ENCODE assay signal across 8 cellular contexts in the genomic region with DNA sequence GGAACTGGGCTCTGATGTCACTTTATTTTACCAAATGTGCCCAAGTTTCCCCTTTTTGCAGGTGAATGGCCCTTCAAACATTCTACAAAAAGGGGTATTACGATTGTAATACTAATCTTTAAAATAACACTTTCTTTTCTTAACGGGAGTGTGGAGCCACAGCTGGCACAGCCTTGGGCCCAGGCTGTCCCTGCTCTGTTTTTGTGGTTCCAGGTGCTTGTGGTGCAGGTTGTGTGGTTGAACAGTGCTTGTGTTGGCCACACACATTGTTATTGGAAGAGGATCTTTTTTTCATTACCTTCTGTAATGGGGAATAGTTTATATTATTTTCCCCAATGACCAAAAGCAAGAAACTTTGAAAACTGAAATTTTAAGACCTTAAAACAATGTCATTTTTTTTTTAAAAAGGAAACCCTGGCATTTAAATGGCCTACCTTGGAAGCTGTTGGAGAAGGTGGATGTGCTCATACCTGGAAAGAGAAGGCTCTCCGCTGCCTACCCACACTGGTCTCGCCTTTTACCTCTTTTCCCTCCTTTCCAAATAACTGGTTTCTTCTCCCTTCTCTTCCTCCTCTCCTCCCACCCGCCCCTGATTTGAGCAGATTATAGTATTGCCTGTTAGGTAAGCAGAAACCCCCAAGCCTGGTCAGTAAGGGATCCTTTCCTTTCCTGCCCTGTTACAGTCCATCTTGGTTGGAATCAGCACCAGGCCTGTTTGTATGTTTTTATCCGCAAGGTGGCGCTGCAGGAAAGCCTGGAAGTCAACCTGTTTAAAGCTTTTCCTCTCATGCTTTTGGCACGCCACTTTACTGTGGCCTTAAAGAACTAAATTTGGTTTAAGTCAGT. TPM values are rescaled to one million over a fixed set of nuclear protein-coding genes. Genes with fewer than 3 reads are reported as not detected.
DNase-seq lines count a peak whose midpoint lies in the region; ATAC-seq and TF ChIP-seq lines count a peak whose summit lies in the region.

No MANE protein-coding gene starts in this region.

- no peaks in the 10 kb centered on the region for H3K9me3 Mint-ChIP-seq in CD14-positive monocyte
- no peaks in the 10 kb centered on the region for H3K9me3 Mint-ChIP-seq in naive B cell

- H3K27ac Mint-ChIP-seq in CD14-positive monocyte = peak overlapping the region in 1 of 7 donors; percentile 3
- no peak overlapping the region for H3K27ac Mint-ChIP-seq in naive B cell

- intact Hi-C loops in CD14-positive monocyte (cut with micrococcal nuclease) = loop anchor here in 1 of 2 donors (2.0 kb wide), 1 partner anchor 555 kb away; no protein-coding TSS in a partner anchor

- no peak overlapping the region for H3K4me3 Mint-ChIP-seq in CD14-positive monocyte
- peak overlapping the region in 1 of 8 donors; percentile 63 for H3K4me3 Mint-ChIP-seq in naive B cell

- no peaks in the 10 kb centered on the region for H3K4me1 Mint-ChIP-seq in CD14-positive monocyte
- H3K4me1 Mint-ChIP-seq in naive B cell = peaks cover 3 to 14% (median 3%) of the 10 kb centered on the region in 3 donors

- H3K36me3 Mint-ChIP-seq in CD14-positive monocyte = peaks cover 48 to 54% of the 10 kb centered on the region in 2 donors
- peaks cover 21 to 23% of the 10 kb centered on the region in 2 donors for H3K36me3 Mint-ChIP-seq in naive B cell

- ATAC-seq in HG03565 (IDR thresholded peaks at IDR 0.05; ENCODE audit: unreplicated experiment) (peak; percentile 85), naive B cell (ENCODE audit: low read depth in 2 of 2) (peak; percentile 54 to 67)

- peak; percentile 63 for DNase-seq in CD14-positive monocyte (ENCODE audit: low spot score)
- peak; percentile 60 for DNase-seq in GM19240 (ENCODE audit: insufficient read length, low spot score)
- peak; percentile 49 for DNase-seq in NOMO-1 treated with DMSO at 0.1 percent for 48 hours (lab: John Stamatoyannopoulos, UW; ENCODE audit: unreplicated experiment)
- DNase-seq in activated CD8-positive, alpha-beta memory T cell treated with anti-CD3 and anti-CD28 coated beads, Interleukin-2, amount 50 U/mL, for 4 hours = peak; percentile 86
- no peak for DNase-seq in epithelial cell of proximal tubule (ENCODE audit: low read depth)
- DNase-seq in naive B cell = peak; percentile 54
- peak; percentile 36 to 60 for DNase-seq in stimulated activated CD8-positive, alpha-beta memory T cell treated with anti-CD3 and anti-CD28 coated beads, Interleukin-7, amount 100 ng/mL, for 48 hours (ENCODE audit: extremely low read depth in 1 of 2, low read depth in 1 of 2)

- H3K27me3 Mint-ChIP-seq in CD14-positive monocyte (ENCODE audit: low read depth in 3 of 3) (peaks cover 0 to 2% (median 0%) of the 10 kb centered on the region in 3 donors), naive B cell (no peaks in the 10 kb centered on the region)

- peak; percentile 89 for TF ChIP-seq CTCF in CD14-positive monocyte (IDR thresholded peaks at IDR 0.05)
- TF ChIP-seq CTCF in epithelial cell of proximal tubule (conservative IDR thresholded peaks at IDR 0.05; ENCODE audit: low read depth, low read length) = peak; percentile 94

- H3K4me3 ChIP-seq in epithelial cell of proximal tubule (ENCODE audit: low read depth, low read length) = no peak overlapping the region

RNA-seq across cellular contexts. Expression of a gene that starts 28.6 kb away (rescaled TPM):
- 10 to 100 TPM; 19.4 TPM for polyA plus RNA-seq in CD14-positive monocyte
- total RNA-seq in epithelial cell of proximal tubule = 22.4 and 27.4 TPM in 2 replicates
- polyA plus RNA-seq in naive B cell (ENCODE audit: low read depth in 6 of 6) = 10 to 100 TPM; 35.1 to 57.5 (median 51.2) TPM
